In genomic region chr19:55580628-55581144, GRCh38 we compare ENCODE assay signal across 8 cellular contexts. TPM values are rescaled to one million over a fixed set of nuclear protein-coding genes. Genes with fewer than 3 reads are reported as not detected.
A peak's percentile ranks its signal among the peaks of the same experiment; 100 is the strongest.
DNase-seq lines count a peak whose midpoint lies in the region; ATAC-seq, FAIRE-seq and TF ChIP-seq lines count a peak whose summit lies in the region.

TSS of gene ZNF579 (minus strand) at chr19:55580848. CDS start at chr19:55579639, 1,209 bp downstream.

- POLR2A ChIA-PET in HepG2 (lab: Yijun Ruan, JAX): interaction anchor here (1.0 to 2.6 kb wide), 6 partner anchors 18 to 119 kb away, joined by 3 to 45 read pairs (median 4); partner anchors contain the start of genes FIZ1, ISOC2, ZNF524 and ZNF628

- no peak; the same call in 1 of the 2 replicates for TF ChIP-seq CTCF in HepG2 (CRISPR knock-in tag; IDR thresholded peaks at IDR 0.05)

- in situ Hi-C loops in HepG2 (cut with HindIII; ENCODE audit: extremely low pct_ligation_motif_present, low pct_unique_long_range_greater_than_20kb): no loop called here

- intact Hi-C loops in dendritic cell treated with granulocyte-macrophage colony-stimulating factor and Interleukin-4, amounts not matched to agents 40 ng/mL and 50 ng/mL, for 4 days (cut with micrococcal nuclease): no loop called here
- intact Hi-C loops in HepG2 (cut with micrococcal nuclease; ENCODE audit: unreplicated experiment): loop anchor here (2.0 to 10.0 kb wide), 4 partner anchors 18 to 66 kb away; partner anchors contain the start of gene FIZ1

- H3K27ac Mint-ChIP-seq in dendritic cell treated with granulocyte-macrophage colony-stimulating factor and Interleukin-4, amounts not matched to agents 40 ng/mL and 50 ng/mL, for 4 days: peak within 1 kb of the TSS; percentile 60

- no peaks in the 10 kb centered on the region for H4K20me1 ChIP-seq in HepG2 (ENCODE audit: insufficient read depth, low read length)

- peaks cover 43% of the 10 kb centered on the region for H3K4me1 ChIP-seq in HepG2 (ENCODE audit: insufficient read depth, low read length)

- peak within 1 kb of the TSS; percentile 93 for H3K4me2 ChIP-seq in HepG2 (ENCODE audit: low read depth, low read length)

- H3K79me2 ChIP-seq in HepG2 (ENCODE audit: insufficient read depth, low read length): peaks cover 9% of the 10 kb centered on the region

- H3K27ac ChIP-seq in HepG2 (ENCODE audit: extremely low read length, insufficient read depth, low read length): peak within 1 kb of the TSS; percentile 79

- WGBS in HepG2 (ENCODE audit: low lambda C conversion rate): 2% methylated on average over 11 of the region's 24 CpGs

- H3K27me3 Mint-ChIP-seq in dendritic cell treated with granulocyte-macrophage colony-stimulating factor and Interleukin-4, amounts not matched to agents 40 ng/mL and 50 ng/mL, for 4 days: peaks cover 15% of the 10 kb centered on the region

- no peaks in the 10 kb centered on the region for H3K9me3 ChIP-seq in HepG2 (ENCODE audit: low read length)

- H2AFZ ChIP-seq in HepG2 (ENCODE audit: low read length): no peak within 1 kb of the TSS

- TF ChIP-seq POLR2A in HepG2 (IDR thresholded peaks at IDR 0.05; ENCODE audit: insufficient read depth in 1 of 2, low read depth in 2 of 2, low read length in 2 of 2): peak in 1 of 2 experiments; percentile 23; a peak in 2 of 4 replicates

- CTCF ChIA-PET in HepG2 (lab: Yijun Ruan, JAX; ENCODE audit: low intra/inter-chr PET ratio, low total read pairs): no interaction called here

- peak within 1 kb of the TSS; percentile 85 for H3K9ac ChIP-seq in HepG2 (ENCODE audit: insufficient read depth, low read depth, low read length)

- peaks cover 31% of the 10 kb centered on the region for H3K36me3 Mint-ChIP-seq in dendritic cell treated with granulocyte-macrophage colony-stimulating factor and Interleukin-4, amounts not matched to agents 40 ng/mL and 50 ng/mL, for 4 days (ENCODE audit: low read depth)

- peak in 1 of 2 experiments; percentile 29; a peak in 1 of 4 replicates for TF ChIP-seq EP300 in HepG2 (IDR thresholded peaks at IDR 0.05; ENCODE audit: low read depth in 2 of 2, low read length in 2 of 2)
- TF ChIP-seq EP300 in HepG2 (CRISPR knock-in tag; IDR thresholded peaks at IDR 0.05; ENCODE audit: borderline replicate concordance): no peak

- H3K9me3 Mint-ChIP-seq in dendritic cell treated with granulocyte-macrophage colony-stimulating factor and Interleukin-4, amounts not matched to agents 40 ng/mL and 50 ng/mL, for 4 days: no peaks in the 10 kb centered on the region

- FAIRE-seq in HepG2 (lab: Jason Lieb, UNC): no peak

- 0 out of 5 replicates have a peak, but pooled peaks cover 0 to 8% of the 10 kb centered on the region in 2 experiments for H3K36me3 ChIP-seq in HepG2 (replicated peaks in 1 of 2; ENCODE audit: control insufficient read depth in 1 of 2, insufficient read depth in 2 of 2, low read length in 2 of 2)

- peak within 1 kb of the TSS; percentile 88 to 97 (median 95) for H3K4me3 ChIP-seq in HepG2 (replicated peaks in 1 of 3; ENCODE audit: insufficient read depth in 1 of 3, low read depth in 2 of 3, low read length in 3 of 3)

- TF ChIP-seq RAD21 in HepG2 (CRISPR knock-in tag; IDR thresholded peaks at IDR 0.05): no peak

- DNase-seq in CMK (ENCODE audit: low read depth) (peak; percentile 89), NCI-H510A treated with DMSO at 0.1 percent for 48 hours (lab: John Stamatoyannopoulos, UW) (peak; percentile 87), HepG2 (ENCODE audit: low spot score) (peak; percentile 80)
- DNase-seq in activated CD4-positive, alpha-beta T cell treated with anti-CD3 and anti-CD28 coated beads for 48 hours: peak; percentile 91
- peak; percentile 85 for DNase-seq in stimulated activated CD4-positive, alpha-beta T cell treated with anti-CD3 and anti-CD28 coated beads, Interleukin-1b, Interleukin-23, amount 100 ng/mL, for 48 hours

- no TSS peak for BruUV-seq in HepG2 (replicated peaks; lab: Mats Ljungman, UMichigan)

- H3K4me1 Mint-ChIP-seq in dendritic cell treated with granulocyte-macrophage colony-stimulating factor and Interleukin-4, amounts not matched to agents 40 ng/mL and 50 ng/mL, for 4 days (ENCODE audit: low read depth): peaks cover 22% of the 10 kb centered on the region

- peak within 1 kb of the TSS; percentile 74 for H3K4me3 Mint-ChIP-seq in dendritic cell treated with granulocyte-macrophage colony-stimulating factor and Interleukin-4, amounts not matched to agents 40 ng/mL and 50 ng/mL, for 4 days

- peak; percentile 54 for ATAC-seq in HG02798 (IDR thresholded peaks at IDR 0.05; ENCODE audit: poor library complexity, unreplicated experiment)
- peak; percentile 64 for ATAC-seq in HepG2
- no peak for ATAC-seq in GM18909 (IDR thresholded peaks at IDR 0.05; ENCODE audit: poor library complexity, unreplicated experiment)

- H3K27me3 ChIP-seq in HepG2 (ENCODE audit: control insufficient read depth in 1 of 2, insufficient read depth in 2 of 2, low read length in 2 of 2): no peaks in the 10 kb centered on the region

TF ChIP-seq in HepG2, 621 proteins besides CTCF, POLR2A, EP300 and RAD21 (continues in another document):
- TF ChIP-seq FOXP4 (CRISPR knock-in tag; IDR thresholded peaks at IDR 0.05): peak; percentile 53
- TF ChIP-seq, protein P1, sequence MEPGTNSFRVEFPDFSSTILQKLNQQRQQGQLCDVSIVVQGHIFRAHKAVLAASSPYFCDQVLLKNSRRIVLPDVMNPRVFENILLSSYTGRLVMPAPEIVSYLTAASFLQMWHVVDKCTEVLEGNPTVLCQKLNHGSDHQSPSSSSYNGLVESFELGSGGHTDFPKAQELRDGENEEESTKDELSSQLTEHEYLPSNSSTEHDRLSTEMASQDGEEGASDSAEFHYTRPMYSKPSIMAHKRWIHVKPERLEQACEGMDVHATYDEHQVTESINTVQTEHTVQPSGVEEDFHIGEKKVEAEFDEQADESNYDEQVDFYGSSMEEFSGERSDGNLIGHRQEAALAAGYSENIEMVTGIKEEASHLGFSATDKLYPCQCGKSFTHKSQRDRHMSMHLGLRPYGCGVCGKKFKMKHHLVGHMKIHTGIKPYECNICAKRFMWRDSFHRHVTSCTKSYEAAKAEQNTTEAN (CRISPR knock-in tag; conservative IDR thresholded peaks at IDR 0.05): no peak
- no peak for TF ChIP-seq HOXA9 (CRISPR knock-in tag; IDR thresholded peaks at IDR 0.05; ENCODE audit: borderline replicate concordance)
- peak; percentile 87; the same call in 1 of the 2 replicates for TF ChIP-seq ZNF34 (CRISPR knock-in tag; IDR thresholded peaks at IDR 0.05; ENCODE audit: borderline replicate concordance)
- no peak for TF ChIP-seq ZNF589 (CRISPR knock-in tag; conservative IDR thresholded peaks at IDR 0.05)
- 0 out of 2 replicates have a peak, but pooled peaks have one; percentile 34 for TF ChIP-seq THRA (CRISPR knock-in tag; IDR thresholded peaks at IDR 0.05; ENCODE audit: borderline replicate concordance)
- TF ChIP-seq XRCC5 (optimal IDR thresholded peaks at IDR 0.05; ENCODE audit: low read length): peak; percentile 56
- TF ChIP-seq ZSCAN25 (CRISPR knock-in tag; IDR thresholded peaks at IDR 0.05): no peak

RNA-seq across cellular contexts. Expression of gene ZNF579, which starts in this region (rescaled TPM):
- total RNA-seq in HepG2 (2016; rRNA removed; fragmentation: Illumina TruSeq; extraction: Trizol): 1.7 and 2.9 TPM in 2 replicates
- 1.3 and 1.6 TPM in 2 replicates for total RNA-seq in HepG2 (2016; cell fraction: cytosol; rRNA removed; fragmentation: Illumina TruSeq; extraction: Trizol; ENCODE audit: low read depth)
- total RNA-seq in HepG2 (2016; cell fraction: insoluble cytoplasmic fraction; rRNA removed; fragmentation: Illumina TruSeq; extraction: Trizol): 1.8 and 2.9 TPM in 2 replicates
- 2.9 and 3.5 TPM in 2 replicates for total RNA-seq in HepG2 (2016; cell fraction: membrane; rRNA removed; fragmentation: Illumina TruSeq; extraction: Trizol)
- 1.2 and 1.9 TPM in 2 replicates for total RNA-seq in HepG2 (2016; cell fraction: nucleus; rRNA removed; fragmentation: Illumina TruSeq; extraction: Trizol)
- polyA plus RNA-seq in HepG2 (2011; rRNA removed): 2.1 and 2.2 TPM in 2 replicates
- 1.3 and 2.9 TPM in 2 replicates for polyA plus RNA-seq in HepG2 (2011; cell fraction: cytosol; rRNA removed)
- 9.0 and 12.3 TPM in 2 replicates for polyA plus RNA-seq in HepG2 (2011; cell fraction: nucleus; rRNA removed)
- polyA plus RNA-seq in HepG2 (2012): 3.6 and 5.7 TPM in 2 replicates
- 1.6 and 2.1 TPM in 2 replicates for polyA plus RNA-seq in HepG2 (2016; cell fraction: cytosol; fragmentation: Illumina TruSeq; extraction: Trizol; ENCODE audit: low read depth)
- polyA plus RNA-seq in HepG2 (2016; cell fraction: insoluble cytoplasmic fraction; fragmentation: Illumina TruSeq; extraction: Trizol; ENCODE audit: low read depth): 2.8 and 3.3 TPM in 2 replicates
- polyA plus RNA-seq in HepG2 (2016; cell fraction: membrane; fragmentation: Illumina TruSeq; extraction: Trizol; ENCODE audit: low read depth): 2.7 TPM in 2 replicates
- polyA plus RNA-seq in HepG2 (2016; cell fraction: nucleus; fragmentation: Illumina TruSeq; extraction: Trizol; ENCODE audit: insufficient read depth, low read depth): 8.4 and 9.1 TPM in 2 replicates
- polyA minus RNA-seq in HepG2 (2011; rRNA and poly(A)+ RNA removed; ENCODE audit: low replicate concordance): 5.6 and 7.6 TPM in 2 replicates
- 3.6 and 4.7 TPM in 2 replicates for polyA minus RNA-seq in HepG2 (2011; cell fraction: cytosol; rRNA and poly(A)+ RNA removed)
- polyA minus RNA-seq in HepG2 (2011; cell fraction: nucleus; rRNA and poly(A)+ RNA removed): 3.0 and 3.3 TPM in 2 replicates
